Comparison of ENCODE assay signal across 1 cellular context in the genomic region with DNA sequence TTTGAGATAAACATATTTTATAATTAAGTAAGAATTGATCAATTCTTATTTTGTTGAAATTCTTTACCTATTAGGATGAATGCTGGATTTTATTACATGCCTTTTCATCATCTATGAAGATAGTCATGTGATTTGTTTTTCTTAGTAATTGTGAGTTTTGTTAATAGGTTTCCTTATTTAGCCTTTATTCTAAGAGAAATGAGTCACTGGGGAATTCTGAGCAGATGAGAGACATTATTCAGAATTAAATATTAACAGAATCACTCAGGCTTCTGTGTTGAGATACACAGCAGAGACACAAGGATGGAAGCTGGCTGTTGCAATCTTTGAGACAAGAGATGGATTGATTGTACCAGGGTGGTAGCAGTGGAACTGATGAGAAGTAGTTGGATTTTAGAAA.
TF ChIP-seq lines count a peak whose summit lies in the region.

No MANE protein-coding gene starts in this region.

TF ChIP-seq in GM23338, 12 proteins besides CTCF, POLR2A, EP300 and RAD21 (continued from another document):
- TF ChIP-seq, protein P1, sequence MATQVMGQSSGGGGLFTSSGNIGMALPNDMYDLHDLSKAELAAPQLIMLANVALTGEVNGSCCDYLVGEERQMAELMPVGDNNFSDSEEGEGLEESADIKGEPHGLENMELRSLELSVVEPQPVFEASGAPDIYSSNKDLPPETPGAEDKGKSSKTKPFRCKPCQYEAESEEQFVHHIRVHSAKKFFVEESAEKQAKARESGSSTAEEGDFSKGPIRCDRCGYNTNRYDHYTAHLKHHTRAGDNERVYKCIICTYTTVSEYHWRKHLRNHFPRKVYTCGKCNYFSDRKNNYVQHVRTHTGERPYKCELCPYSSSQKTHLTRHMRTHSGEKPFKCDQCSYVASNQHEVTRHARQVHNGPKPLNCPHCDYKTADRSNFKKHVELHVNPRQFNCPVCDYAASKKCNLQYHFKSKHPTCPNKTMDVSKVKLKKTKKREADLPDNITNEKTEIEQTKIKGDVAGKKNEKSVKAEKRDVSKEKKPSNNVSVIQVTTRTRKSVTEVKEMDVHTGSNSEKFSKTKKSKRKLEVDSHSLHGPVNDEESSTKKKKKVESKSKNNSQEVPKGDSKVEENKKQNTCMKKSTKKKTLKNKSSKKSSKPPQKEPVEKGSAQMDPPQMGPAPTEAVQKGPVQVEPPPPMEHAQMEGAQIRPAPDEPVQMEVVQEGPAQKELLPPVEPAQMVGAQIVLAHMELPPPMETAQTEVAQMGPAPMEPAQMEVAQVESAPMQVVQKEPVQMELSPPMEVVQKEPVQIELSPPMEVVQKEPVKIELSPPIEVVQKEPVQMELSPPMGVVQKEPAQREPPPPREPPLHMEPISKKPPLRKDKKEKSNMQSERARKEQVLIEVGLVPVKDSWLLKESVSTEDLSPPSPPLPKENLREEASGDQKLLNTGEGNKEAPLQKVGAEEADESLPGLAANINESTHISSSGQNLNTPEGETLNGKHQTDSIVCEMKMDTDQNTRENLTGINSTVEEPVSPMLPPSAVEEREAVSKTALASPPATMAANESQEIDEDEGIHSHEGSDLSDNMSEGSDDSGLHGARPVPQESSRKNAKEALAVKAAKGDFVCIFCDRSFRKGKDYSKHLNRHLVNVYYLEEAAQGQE (IDR thresholded peaks at IDR 0.05; ENCODE audit: unreplicated experiment): no peak
- TF ChIP-seq NANOG (IDR thresholded peaks at IDR 0.05; ENCODE audit: borderline replicate concordance) (no peak), POLR2AphosphoS5 (IDR thresholded peaks at IDR 0.05; ENCODE audit: low read depth) (no peak), EZH2phosphoT487 (IDR thresholded peaks at IDR 0.05; ENCODE audit: unreplicated experiment) (no peak), CREB1 (CRISPR knock-in tag; IDR thresholded peaks at IDR 0.05; ENCODE audit: low read depth) (no peak)
- TF ChIP-seq, protein P2, sequence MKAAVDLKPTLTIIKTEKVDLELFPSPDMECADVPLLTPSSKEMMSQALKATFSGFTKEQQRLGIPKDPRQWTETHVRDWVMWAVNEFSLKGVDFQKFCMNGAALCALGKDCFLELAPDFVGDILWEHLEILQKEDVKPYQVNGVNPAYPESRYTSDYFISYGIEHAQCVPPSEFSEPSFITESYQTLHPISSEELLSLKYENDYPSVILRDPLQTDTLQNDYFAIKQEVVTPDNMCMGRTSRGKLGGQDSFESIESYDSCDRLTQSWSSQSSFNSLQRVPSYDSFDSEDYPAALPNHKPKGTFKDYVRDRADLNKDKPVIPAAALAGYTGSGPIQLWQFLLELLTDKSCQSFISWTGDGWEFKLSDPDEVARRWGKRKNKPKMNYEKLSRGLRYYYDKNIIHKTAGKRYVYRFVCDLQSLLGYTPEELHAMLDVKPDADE (IDR thresholded peaks at IDR 0.05): no peak
